14 cellular contexts compared by ENCODE assay signal in the genomic region with DNA sequence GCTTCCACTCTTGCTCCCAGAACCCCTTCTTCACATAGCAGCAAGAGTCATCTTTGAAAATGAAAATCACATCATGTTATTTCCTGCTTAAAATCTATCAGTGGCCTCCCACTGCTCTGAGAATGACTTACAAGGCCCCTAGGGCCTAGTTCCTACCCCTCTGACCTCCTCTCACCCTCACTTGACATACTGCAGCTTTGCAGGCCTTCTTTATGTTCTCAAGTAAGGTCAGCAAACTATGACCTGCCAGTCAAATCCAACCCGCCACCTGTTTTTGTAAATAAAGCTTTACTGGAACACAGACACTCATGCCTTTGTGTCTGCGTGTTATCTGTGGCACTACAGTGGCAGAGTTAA.
A peak's percentile ranks its signal among the peaks of the same experiment; 100 is the strongest.
DNase-seq lines count a peak whose midpoint lies in the region; ATAC-seq and TF ChIP-seq lines count a peak whose summit lies in the region.
"Had no signal": no experiment of that assay in that cellular context is flagged by ENCODE, and none has a peak within 500 bp of the region (broad histone marks: within the 10 kb centered on the region; RNA-seq: fewer than 3 reads in every experiment).

No MANE protein-coding gene starts in this region.

- H3K36me3 Mint-ChIP-seq in dendritic cell treated with granulocyte-macrophage colony-stimulating factor and Interleukin-4, amounts not matched to agents 40 ng/mL and 50 ng/mL, for 4 days (ENCODE audit: low read depth), result peaks cover 75% of the 10 kb centered on the region

- no peaks in the 10 kb centered on the region for H3K9me3 ChIP-seq in prostate gland
- H3K9me3 ChIP-seq: sigmoid colon, uterus had no signal

- DNase-seq in GM12865 (ENCODE audit: low read depth), result peak; percentile 90
- no peak for DNase-seq in activated gamma-delta T cell treated with Interleukin-2 at 50 U/mL for 16 hours
- no peak for DNase-seq in prostate gland (ENCODE audit: low spot score)
- DNase-seq in GOT3 (lab: John Stamatoyannopoulos, UW), result no peak
- no peak for DNase-seq in NOMO-1 treated with DMSO at 0.1 percent for 48 hours (lab: John Stamatoyannopoulos, UW; ENCODE audit: unreplicated experiment)
- DNase-seq: activated naive CD4-positive, alpha-beta T cell; DMS 273 treated with DMSO at 0.1 percent for 48 hours; NCI-H446; sigmoid colon; uterus had no signal

- H3K27ac Mint-ChIP-seq in dendritic cell treated with granulocyte-macrophage colony-stimulating factor and Interleukin-4, amounts not matched to agents 40 ng/mL and 50 ng/mL, for 4 days, result peak overlapping the region; percentile 67

- TF ChIP-seq CTCF in GM12865 (IDR thresholded peaks at IDR 0.05; ENCODE audit: insufficient read depth, low read depth, low read length, missing control alignments) (no peak), prostate gland (IDR thresholded peaks at IDR 0.05) (no peak)

- intact Hi-C loops in dendritic cell treated with granulocyte-macrophage colony-stimulating factor and Interleukin-4, amounts not matched to agents 40 ng/mL and 50 ng/mL, for 4 days (cut with micrococcal nuclease), result no loop called here
- intact Hi-C loops in prostate gland (cut with DNase I), result no loop called here

- H3K4me3 ChIP-seq in GM12865 (ENCODE audit: low read depth, low read length) (peak overlapping the region; percentile 45), prostate gland (no peak overlapping the region)
- H3K4me3 ChIP-seq: sigmoid colon, uterus had no signal

- no peaks in the 10 kb centered on the region for H3K36me3 ChIP-seq in prostate gland
- H3K36me3 ChIP-seq: sigmoid colon, uterus had no signal

- no peak for TF ChIP-seq POLR2A in prostate gland (IDR thresholded peaks at IDR 0.05)

- H3K4me1 ChIP-seq in prostate gland (replicated peaks), result no peaks in the 10 kb centered on the region
- H3K4me1 ChIP-seq: uterus had no signal

- no peak overlapping the region for H3K4me3 Mint-ChIP-seq in dendritic cell treated with granulocyte-macrophage colony-stimulating factor and Interleukin-4, amounts not matched to agents 40 ng/mL and 50 ng/mL, for 4 days

- H3K27ac ChIP-seq in prostate gland, result no peak overlapping the region
- H3K27ac ChIP-seq: sigmoid colon, uterus had no signal

- ATAC-seq in GM19035 (IDR thresholded peaks at IDR 0.05; ENCODE audit: unreplicated experiment) (peak; percentile 21), HG03095 (IDR thresholded peaks at IDR 0.05; ENCODE audit: unreplicated experiment) (peak; percentile 29)
- ATAC-seq: Right ventricle myocardium inferior had no signal

- peaks cover 96% of the 10 kb centered on the region for H3K4me1 Mint-ChIP-seq in dendritic cell treated with granulocyte-macrophage colony-stimulating factor and Interleukin-4, amounts not matched to agents 40 ng/mL and 50 ng/mL, for 4 days (ENCODE audit: low read depth)

- WGBS in prostate gland, result 93% methylated on average over 2 of the region's 2 CpGs

- no peaks in the 10 kb centered on the region for H3K9me3 Mint-ChIP-seq in dendritic cell treated with granulocyte-macrophage colony-stimulating factor and Interleukin-4, amounts not matched to agents 40 ng/mL and 50 ng/mL, for 4 days

- no peaks in the 10 kb centered on the region for H3K27me3 Mint-ChIP-seq in dendritic cell treated with granulocyte-macrophage colony-stimulating factor and Interleukin-4, amounts not matched to agents 40 ng/mL and 50 ng/mL, for 4 days

- H3K27me3 ChIP-seq in prostate gland (replicated peaks; ENCODE audit: insufficient read depth), result no peaks in the 10 kb centered on the region
- H3K27me3 ChIP-seq: sigmoid colon, uterus had no signal
